8 cellular contexts compared by ENCODE assay signal in genomic region chr19:55408320-55408836, GRCh38. TPM values are rescaled to one million over a fixed set of nuclear protein-coding genes. Genes with fewer than 3 reads are reported as not detected.
DNase-seq lines count a peak whose midpoint lies in the region; ATAC-seq and TF ChIP-seq lines count a peak whose summit lies in the region.

No MANE protein-coding gene starts in this region.

- H3K4me1 ChIP-seq in colonic mucosa: peaks cover 6% of the 10 kb centered on the region

- DNase-seq in MG63 (no peak), colonic mucosa (no peak), NCI-H345 (lab: John Stamatoyannopoulos, UW) (no peak), Ammon's horn (ENCODE audit: low spot score) (no peak), DMS 273 (lab: John Stamatoyannopoulos, UW; ENCODE audit: unreplicated experiment) (no peak)

- peak overlapping the region; percentile 32 for H3K4me3 ChIP-seq in MG63
- peak overlapping the region; percentile 97 for H3K4me3 ChIP-seq in colonic mucosa

- H3K27ac ChIP-seq in C4-2B (peak overlapping the region; percentile 99), colonic mucosa (peak overlapping the region; percentile 92)

- H3K4me3 Mint-ChIP-seq in nephron: peak overlapping the region; percentile 91 to 97 (median 97)

- peaks cover 38% of the 10 kb centered on the region for H3K36me3 ChIP-seq in MG63
- H3K36me3 ChIP-seq in colonic mucosa: no peaks in the 10 kb centered on the region

- peak overlapping the region; percentile 99 to 100 (median 99) for H3K27ac Mint-ChIP-seq in nephron

- peaks cover 5% of the 10 kb centered on the region for H3K9me3 Mint-ChIP-seq in nephron

- H3K27me3 Mint-ChIP-seq in nephron (ENCODE audit: low read depth): peaks cover 9% of the 10 kb centered on the region

- peak overlapping the region in 1 of 2 donors; percentile 81 for H3K9ac ChIP-seq in colonic mucosa (ENCODE audit: low read depth in 2 of 2, low read length in 2 of 2)

- H3K27me3 ChIP-seq in MG63: no peaks in the 10 kb centered on the region
- H3K27me3 ChIP-seq in colonic mucosa: no peaks in the 10 kb centered on the region

- TF ChIP-seq CTCF in C4-2B (conservative IDR thresholded peaks at IDR 0.05): no peak
- TF ChIP-seq CTCF in colonic mucosa (IDR thresholded peaks at IDR 0.05): no peak
- no peak for TF ChIP-seq CTCF in nephron (IDR thresholded peaks at IDR 0.05; ENCODE audit: unreplicated experiment in 3 of 3)

- H3K9me3 ChIP-seq in MG63 (no peaks in the 10 kb centered on the region), colonic mucosa (no peaks in the 10 kb centered on the region)

- H3K4me1 Mint-ChIP-seq in nephron: peaks cover 26% of the 10 kb centered on the region

- H3K36me3 Mint-ChIP-seq in nephron (ENCODE audit: low read depth): peaks cover 21% of the 10 kb centered on the region

- no peak for ATAC-seq in GM19324 (IDR thresholded peaks at IDR 0.05; ENCODE audit: low FRiP score, unreplicated experiment)

- intact Hi-C loops in colonic mucosa (cut with DNase I): no loop called here

RNA-seq across cellular contexts. Expression of gene UBE2S, which starts 0.8 kb away (rescaled TPM):
- total RNA-seq in MG63 (2014; rRNA removed; shearing (Covaris generic); ENCODE audit: low replicate concordance): 369 and 440 TPM in 2 replicates
- total RNA-seq in colonic mucosa: 100 to 1,000 TPM in 1 of 2 donors, 10 to 100 TPM in 1; 43.8 to 147 TPM

RNA-seq across cellular contexts. Expression of gene RPL28, which starts 22.6 kb away (rescaled TPM):
- total RNA-seq in MG63 (2014; rRNA removed; shearing (Covaris generic); ENCODE audit: low replicate concordance): 127 and 409 TPM in 2 replicates
- total RNA-seq in colonic mucosa: 1,000 to 10,000 TPM; 1,447 to 1,819 TPM

RNA-seq across cellular contexts. Expression of gene TMEM238, which starts 24.3 kb away (rescaled TPM):
- total RNA-seq in MG63 (2014; rRNA removed; shearing (Covaris generic); ENCODE audit: low replicate concordance): 3.5 TPM in 1 of 2 replicates, not detected in the other
- 10 to 100 TPM; 78.1 to 85.9 TPM for total RNA-seq in colonic mucosa

RNA-seq across cellular contexts. Expression of gene TMEM190, which starts 31.8 kb away (rescaled TPM):
- total RNA-seq in MG63 (2014; rRNA removed; shearing (Covaris generic); ENCODE audit: low replicate concordance): not detected in 2 replicates
- not detected for total RNA-seq in colonic mucosa

RNA-seq across cellular contexts. Expression of gene SHISA7, which starts 34.7 kb away (rescaled TPM):
- total RNA-seq in MG63 (2014; rRNA removed; shearing (Covaris generic); ENCODE audit: low replicate concordance): not detected in 2 replicates
- not detected for total RNA-seq in colonic mucosa

Comparison
In these comparisons a context has a peak if more than half of its experiments do, and no peak if none do; other contexts are left out.
1. RNA of gene TMEM238, which starts 24.3 kb away (total RNA-seq): 78.1 to 85.9 TPM in colonic mucosa; 3.5 TPM in MG63; every median in the first group is over 10 times any median in the second.